19 cellular contexts compared by ENCODE assay signal in genomic region chr4:87865288-87865687, GRCh38. TPM values are rescaled to one million over a fixed set of nuclear protein-coding genes. Genes with fewer than 3 reads are reported as not detected.
DNase-seq lines count a peak whose midpoint lies in the region; ATAC-seq, FAIRE-seq and TF ChIP-seq lines count a peak whose summit lies in the region.
"Had no signal": no experiment of that assay in that cellular context is flagged by ENCODE, and none has a peak within 500 bp of the region (broad histone marks: within the 10 kb centered on the region; RNA-seq: fewer than 3 reads in every experiment).

No MANE protein-coding gene starts in this region.

- intact Hi-C loops in kidney (cut with DNase I) (no loop called here), testis (cut with DNase I; ENCODE audit: low total_unique reads) (no loop called here)

- TF ChIP-seq POLR2A in testis (IDR thresholded peaks at IDR 0.05), result no peak

- no peaks in the 10 kb centered on the region for H3F3A ChIP-seq in smooth muscle cell (ENCODE audit: low read depth)

- no peaks in the 10 kb centered on the region for H3K9me3 Mint-ChIP-seq in activated T-cell treated with anti-CD3 and anti-CD28 coated beads, Interleukin-2, amount 50 U/mL, for 24 hours
- H3K9me3 Mint-ChIP-seq: CD4-positive, CD25-positive, alpha-beta regulatory T cell; HFFc6; stimulated activated naive CD8-positive, alpha-beta T cell treated with anti-CD3 and anti-CD28 coated beads, Interleukin-15, amount 100 ng/mL, for 72 hours; T-cell had no signal

- H3K27ac ChIP-seq in kidney (ENCODE audit: low read depth in 2 of 2, low read length in 2 of 2), result peak overlapping the region; percentile 52 to 76
- H3K27ac ChIP-seq in smooth muscle cell (ENCODE audit: low read depth), result peak overlapping the region; percentile 25
- peak overlapping the region in 1 of 2 donors; percentile 23 for H3K27ac ChIP-seq in testis
- H3K27ac ChIP-seq: parathyroid adenoma, RWPE1 had no signal

- no peaks in the 10 kb centered on the region for H4K20me1 ChIP-seq in smooth muscle cell (ENCODE audit: low read depth)

- H3K27me3 Mint-ChIP-seq in activated T-cell treated with anti-CD3 and anti-CD28 coated beads, Interleukin-2, amount 50 U/mL, for 24 hours, result peaks cover 13% of the 10 kb centered on the region

- no peak overlapping the region for H3K4me2 ChIP-seq in smooth muscle cell

- H3K27ac Mint-ChIP-seq in activated T-cell treated with anti-CD3 and anti-CD28 coated beads, Interleukin-2, amount 50 U/mL, for 24 hours, result no peak overlapping the region
- H3K27ac Mint-ChIP-seq: CD4-positive, CD25-positive, alpha-beta regulatory T cell; stimulated activated naive CD8-positive, alpha-beta T cell treated with anti-CD3 and anti-CD28 coated beads, Interleukin-15, amount 100 ng/mL, for 72 hours; T-cell had no signal

- in situ Hi-C loops in KBM-7 (cut with MboI; ENCODE audit: low pct_unique_long_range_greater_than_20kb, low sequenced_read_pairs), result loop anchor here (25.0 kb wide), 1 partner anchor 347 kb away; no protein-coding TSS in a partner anchor

- H3K9me3 ChIP-seq in kidney (ENCODE audit: control insufficient read depth in 1 of 2, low read length in 2 of 2), result no peaks in the 10 kb centered on the region
- H3K9me3 ChIP-seq in smooth muscle cell (replicated peaks; ENCODE audit: low read depth), result no peaks in the 10 kb centered on the region
- H3K9me3 ChIP-seq in testis, result no peaks in the 10 kb centered on the region

- peaks cover 0 to 7% of the 10 kb centered on the region in 2 donors for H3K4me1 ChIP-seq in kidney (ENCODE audit: control insufficient read depth in 1 of 2, insufficient read depth in 1 of 2, low read depth in 1 of 2, low read length in 2 of 2)
- H3K4me1 ChIP-seq in smooth muscle cell (ENCODE audit: low read depth), result peaks cover 9% of the 10 kb centered on the region
- H3K4me1 ChIP-seq in testis, result peaks cover 11% of the 10 kb centered on the region
- H3K4me1 ChIP-seq: parathyroid adenoma had no signal

- H3K79me2 ChIP-seq in smooth muscle cell (ENCODE audit: low read depth), result no peaks in the 10 kb centered on the region
- H3K79me2 ChIP-seq: parathyroid adenoma had no signal

- H3K9ac ChIP-seq in kidney (ENCODE audit: low read length in 2 of 2) (no peak overlapping the region), smooth muscle cell (ENCODE audit: low read depth) (no peak overlapping the region)
- H3K9ac ChIP-seq: parathyroid adenoma had no signal

- H3K36me3 ChIP-seq in kidney (ENCODE audit: control insufficient read depth in 1 of 2, insufficient read depth in 2 of 2, low read length in 2 of 2) (no peaks in the 10 kb centered on the region), smooth muscle cell (ENCODE audit: low read depth) (no peaks in the 10 kb centered on the region), testis (ENCODE audit: low read depth, missing control alignments) (no peaks in the 10 kb centered on the region)

- TF ChIP-seq CTCF in kidney (IDR thresholded peaks at IDR 0.05; ENCODE audit: borderline replicate concordance, extremely low read depth, insufficient read depth) (no peak), smooth muscle cell (IDR thresholded peaks at IDR 0.05; ENCODE audit: borderline replicate concordance, insufficient read depth, poor library complexity, severe bottlenecking) (no peak), testis (IDR thresholded peaks at IDR 0.05) (no peak)

- FAIRE-seq in kidney (lab: Jason Lieb, UNC), result peak; percentile 81

- H3K27me3 ChIP-seq in smooth muscle cell (ENCODE audit: low read depth) (no peaks in the 10 kb centered on the region), testis (no peaks in the 10 kb centered on the region)

- no peak for ATAC-seq in GM18520 (IDR thresholded peaks at IDR 0.05; ENCODE audit: unreplicated experiment)
- ATAC-seq: stimulated activated naive CD8-positive, alpha-beta T cell treated with anti-CD3 and anti-CD28 coated beads, Interleukin-15, amount 100 ng/mL, for 72 hours; T-cell had no signal

- H3K4me3 ChIP-seq in kidney (ENCODE audit: low read length in 2 of 2) (no peak overlapping the region), smooth muscle cell (no peak overlapping the region), testis (no peak overlapping the region)

- peak overlapping the region; percentile 73 for H2AFZ ChIP-seq in smooth muscle cell (ENCODE audit: low read depth)
- H2AFZ ChIP-seq: parathyroid adenoma had no signal

- 73% methylated on average over 3 of the region's 3 CpGs for WGBS in smooth muscle cell (ENCODE audit: low lambda C conversion rate)
- WGBS in testis, 2 donors, result 20 to 38% methylated on average over 3 of the region's 3 CpGs

- no peaks in the 10 kb centered on the region for H3K4me1 Mint-ChIP-seq in activated T-cell treated with anti-CD3 and anti-CD28 coated beads, Interleukin-2, amount 50 U/mL, for 24 hours (ENCODE audit: low read depth)
- H3K4me1 Mint-ChIP-seq: CD4-positive, CD25-positive, alpha-beta regulatory T cell; stimulated activated naive CD8-positive, alpha-beta T cell treated with anti-CD3 and anti-CD28 coated beads, Interleukin-15, amount 100 ng/mL, for 72 hours; T-cell had no signal

- H3K4me3 Mint-ChIP-seq in activated T-cell treated with anti-CD3 and anti-CD28 coated beads, Interleukin-2, amount 50 U/mL, for 24 hours, result no peak overlapping the region
- H3K4me3 Mint-ChIP-seq: CD4-positive, CD25-positive, alpha-beta regulatory T cell; stimulated activated naive CD8-positive, alpha-beta T cell treated with anti-CD3 and anti-CD28 coated beads, Interleukin-15, amount 100 ng/mL, for 72 hours; T-cell had no signal

- no peaks in the 10 kb centered on the region for H3K36me3 Mint-ChIP-seq in activated T-cell treated with anti-CD3 and anti-CD28 coated beads, Interleukin-2, amount 50 U/mL, for 24 hours (ENCODE audit: low read depth)
- H3K36me3 Mint-ChIP-seq: CD4-positive, CD25-positive, alpha-beta regulatory T cell; T-cell had no signal

- DNase-seq in KBM-7 (peak; percentile 47), astrocyte of the hippocampus (ENCODE audit: low read depth, low spot score) (peak; percentile 46), kidney (no peak), smooth muscle cell (lab: John Stamatoyannopoulos, UW; ENCODE audit: unreplicated experiment) (no peak), testis (no peak)
- DNase-seq in activated T-cell treated with anti-CD3 and anti-CD28 coated beads, Interleukin-2, amount 50 U/mL, for 24 hours, result no peak
- DNase-seq: activated CD4-positive, CD25-positive, alpha-beta regulatory T cell; CD4-positive, CD25-positive, alpha-beta regulatory T cell; effector memory CD4-positive, alpha-beta T cell; HFFc6; KG1; NCI-H1436; NCI-H524 treated with DMSO at 0.1 percent for 48 hours; stimulated activated naive CD8-positive, alpha-beta T cell treated with anti-CD3 and anti-CD28 coated beads, Interleukin-15, amount 100 ng/mL, for 72 hours; T-cell had no signal

RNA-seq across cellular contexts. Expression of gene MEPE, which starts 32.5 kb away (rescaled TPM):
- total RNA-seq in kidney (not detected), smooth muscle cell (not detected in 2 replicates), testis (not detected)
- polyA plus RNA-seq in kidney (ENCODE audit: insufficient read depth, low read depth, low replicate concordance) (not detected), smooth muscle cell (0.63 TPM in 1 of 2 replicates, not detected in the other), testis (ENCODE audit: insufficient read depth, low read depth, low replicate concordance) (not detected)
- total RNA-seq: CD4-positive, CD25-positive, alpha-beta regulatory T cell; fibroblast of villous mesenchyme; HFFc6; T-cell had no signal
- polyA plus RNA-seq: CD4-positive, CD25-positive, alpha-beta regulatory T cell had no signal

Comparison
In these comparisons a context has a peak if more than half of its experiments do, and no peak if none do; other contexts are left out.
1. DNase-seq: peak in KBM-7 (single experiment) and astrocyte of the hippocampus (single experiment); none in kidney (single experiment), smooth muscle cell (single experiment), activated T-cell treated with anti-CD3 and anti-CD28 coated beads, Interleukin-2, amount 50 U/mL, for 24 hours (single experiment) and testis (single experiment).